In the genomic region with DNA sequence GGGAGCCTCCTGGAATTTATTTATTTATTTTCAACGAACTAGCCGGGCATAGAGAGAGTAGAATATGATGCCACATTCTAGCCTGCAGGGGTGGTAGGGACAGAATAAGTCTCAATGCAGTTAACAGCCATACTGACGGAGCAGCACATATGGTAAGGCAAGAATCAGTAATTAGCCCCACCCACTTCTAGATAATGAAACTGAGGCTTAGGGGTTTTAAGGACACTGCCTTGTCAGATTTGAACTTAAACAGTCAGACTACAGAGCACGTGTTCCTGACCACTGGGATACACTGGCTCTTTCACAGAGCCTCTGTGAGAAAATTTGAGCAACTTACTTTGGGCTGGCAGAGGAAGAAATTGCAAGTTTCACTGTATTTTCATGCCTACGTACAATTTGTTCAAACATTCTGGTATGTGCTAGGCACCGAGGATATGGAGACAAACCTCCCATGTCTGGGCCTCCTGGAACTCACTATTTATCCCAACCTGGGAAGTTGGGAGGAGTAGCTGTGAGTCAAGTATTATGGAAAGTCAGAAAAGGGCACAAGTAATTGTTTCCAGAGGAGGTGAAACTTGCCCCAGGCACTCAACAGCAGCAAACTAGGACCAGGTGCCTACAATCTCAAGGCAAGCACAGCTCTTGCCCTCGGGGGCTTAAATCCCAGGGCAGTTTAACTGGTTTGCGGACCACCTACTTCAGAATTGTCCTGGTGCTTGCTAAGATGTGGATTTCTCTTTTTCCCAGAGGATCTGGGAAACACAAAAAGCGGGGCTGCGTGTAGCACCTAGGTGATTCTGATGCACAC, we compare ENCODE assay signal across 8 cellular contexts. TPM values are rescaled to one million over a fixed set of nuclear protein-coding genes. Genes with fewer than 3 reads are reported as not detected.
A peak's percentile ranks its signal among the peaks of the same experiment; 100 is the strongest.
DNase-seq lines count a peak whose midpoint lies in the region; ATAC-seq, FAIRE-seq and TF ChIP-seq lines count a peak whose summit lies in the region.

No MANE protein-coding gene starts in this region.

- H3K9me3 Mint-ChIP-seq in CD4-positive, CD25-positive, alpha-beta regulatory T cell, result peaks cover 0 to 4% (median 0%) of the 10 kb centered on the region in 7 donors
- H3K9me3 Mint-ChIP-seq in memory B cell, result no peaks in the 10 kb centered on the region

- peaks cover 3% of the 10 kb centered on the region for H3K9me1 ChIP-seq in K562 (ENCODE audit: control insufficient read depth, insufficient read depth, low read length)

- BruUV-seq in K562 (replicated peaks; lab: Mats Ljungman, UMichigan), result no TSS peak

- no peak for TF ChIP-seq EP300 in K562 (IDR thresholded peaks at IDR 0.05; ENCODE audit: low read length)

- TF ChIP-seq RAD21 in K562 (CRISPR knock-in tag; conservative IDR thresholded peaks at IDR 0.05 in 1 of 2, IDR thresholded peaks at IDR 0.05 in 1 of 2), result no peak

- peak overlapping the region; percentile 91 for H2AFZ ChIP-seq in K562 (ENCODE audit: low read depth, low read length)

- H3K4me2 ChIP-seq in K562 (ENCODE audit: insufficient read depth, low read length), result 0 out of 2 replicates have a peak overlapping the region, but pooled peaks have one; percentile 13

- 53% methylated on average over 10 of the region's 10 CpGs for WGBS in K562 (ENCODE audit: insufficient coverage, low coverage, missing lambda C conversion rate)

- H3K9me3 ChIP-seq in CD4-positive, CD25-positive, alpha-beta regulatory T cell (ENCODE audit: control insufficient read depth in 2 of 2, low read length in 2 of 2), result no peaks in the 10 kb centered on the region
- no peaks in the 10 kb centered on the region for H3K9me3 ChIP-seq in K562 (replicated peaks; ENCODE audit: control insufficient read depth, insufficient read depth, low read depth, low read length)

- no peaks in the 10 kb centered on the region; the same call in 1 of the 2 replicates for H4K20me1 ChIP-seq in K562 (replicated peaks; ENCODE audit: control insufficient read depth, insufficient read depth, low read length)

- peaks cover 50% of the 10 kb centered on the region for H3K27me3 Mint-ChIP-seq in CD4-positive, CD25-positive, alpha-beta regulatory T cell
- no peaks in the 10 kb centered on the region for H3K27me3 Mint-ChIP-seq in memory B cell

- no peaks in the 10 kb centered on the region for H3K36me3 Mint-ChIP-seq in CD4-positive, CD25-positive, alpha-beta regulatory T cell
- H3K36me3 Mint-ChIP-seq in memory B cell, result no peaks in the 10 kb centered on the region

- TF ChIP-seq CTCF in K562 (IDR thresholded peaks at IDR 0.05 in 2 of 3, conservative IDR thresholded peaks at IDR 0.05 in 1 of 3; ENCODE audit: insufficient read depth in 2 of 3, low read depth in 1 of 3, low read length in 3 of 3), result no peak

- in situ Hi-C loops in K562 (cut with MboI), result no loop called here

- no peak for DNase-seq in CD4-positive, CD25-positive, alpha-beta regulatory T cell
- DNase-seq in HS-5 (ENCODE audit: low read depth) (peak; percentile 64), K562 (ENCODE audit: extremely low read depth in 1 of 4, low spot score in 3 of 4) (peak in 1 of 4 experiments; percentile 55), memory B cell (ENCODE audit: low spot score in 2 of 2) (peak in 1 of 2 donors; percentile 34), NCI-H1105 (lab: John Stamatoyannopoulos, UW) (no peak), COR-L47 (lab: John Stamatoyannopoulos, UW) (no peak)
- DNase-seq in activated effector memory CD4-positive, alpha-beta T cell treated with anti-CD3 and anti-CD28 coated beads, Interleukin-2, amount 50 U/mL, for 16 hours, result no peak

- intact Hi-C loops in K562 (cut with micrococcal nuclease), result loop anchor here (2.0 kb wide), 2 partner anchors 19 to 39 kb away; no protein-coding TSS in a partner anchor

- peaks cover 18% of the 10 kb centered on the region for H3K4me1 ChIP-seq in CD4-positive, CD25-positive, alpha-beta regulatory T cell (ENCODE audit: control insufficient read depth, insufficient read depth, low read length, poor library complexity, severe bottlenecking)
- peaks cover 37 to 47% of the 10 kb centered on the region in 2 experiments for H3K4me1 ChIP-seq in K562 (replicated peaks in 1 of 2; ENCODE audit: control insufficient read depth in 2 of 2, insufficient read depth in 2 of 2, low read length in 2 of 2)

- FAIRE-seq in K562 (lab: Jason Lieb, UNC), result peak; percentile 48

- peaks cover 12 to 36% (median 20%) of the 10 kb centered on the region in 4 donors for H3K4me1 Mint-ChIP-seq in CD4-positive, CD25-positive, alpha-beta regulatory T cell
- H3K4me1 Mint-ChIP-seq in memory B cell, result peaks cover 36% of the 10 kb centered on the region

- peaks cover 2% of the 10 kb centered on the region for H3K27me3 ChIP-seq in CD4-positive, CD25-positive, alpha-beta regulatory T cell (ENCODE audit: control insufficient read depth, insufficient read depth, low read length)
- no peaks in the 10 kb centered on the region for H3K27me3 ChIP-seq in K562 (ENCODE audit: control insufficient read depth in 2 of 2, insufficient read depth in 2 of 2, low read length in 2 of 2)

- H3K4me3 Mint-ChIP-seq in CD4-positive, CD25-positive, alpha-beta regulatory T cell, result peak overlapping the region; percentile 54 to 94 (median 80)
- H3K4me3 Mint-ChIP-seq in memory B cell, result peak overlapping the region; percentile 80

- H3K27ac Mint-ChIP-seq in CD4-positive, CD25-positive, alpha-beta regulatory T cell, result peak overlapping the region in 1 of 3 donors; percentile 38
- H3K27ac Mint-ChIP-seq in memory B cell, result peak overlapping the region; percentile 76

- TF ChIP-seq POLR2A in K562 (conservative IDR thresholded peaks at IDR 0.05), result no peak

- ATAC-seq in CD4-positive, CD25-positive, alpha-beta regulatory T cell (ENCODE audit: low read depth in 2 of 2), result no peak
- no peak for ATAC-seq in K562
- ATAC-seq in memory B cell (ENCODE audit: low read depth), result no peak
- no peak for ATAC-seq in GM21825 (IDR thresholded peaks at IDR 0.05; ENCODE audit: unreplicated experiment)

- no peak overlapping the region for H3K4me3 ChIP-seq in CD4-positive, CD25-positive, alpha-beta regulatory T cell (ENCODE audit: low read depth, low read length)
- H3K4me3 ChIP-seq in K562, result no peak overlapping the region

- CTCF ChIA-PET in K562 (lab: Yijun Ruan, JAX; ENCODE audit: low intra/inter-chr PET ratio), result no interaction called here

- H3K79me2 ChIP-seq in K562 (ENCODE audit: control insufficient read depth, insufficient read depth, low read length), result peaks cover 33% of the 10 kb centered on the region

- H3K9ac ChIP-seq in K562 (ENCODE audit: insufficient read depth in 1 of 2, low read depth in 2 of 2, low read length in 2 of 2), result peak overlapping the region; percentile 7 to 11; a peak in 3 of 4 replicates

- H3K27ac ChIP-seq in CD4-positive, CD25-positive, alpha-beta regulatory T cell (ENCODE audit: insufficient read depth, low read length, poor library complexity, severe bottlenecking), result no peak overlapping the region
- H3K27ac ChIP-seq in K562 (ENCODE audit: extremely low read depth, low read depth, low read length), result peak overlapping the region; percentile 18; the same call in 2 of the 3 replicates

- POLR2A ChIA-PET in K562 (lab: Yijun Ruan, JAX), result interaction anchor here (0.6 to 4.5 kb wide), 4 partner anchors 10 to 425 kb away, joined by 3 to 44 read pairs (median 4); no protein-coding TSS in a partner anchor

- no peaks in the 10 kb centered on the region for H3K36me3 ChIP-seq in CD4-positive, CD25-positive, alpha-beta regulatory T cell (ENCODE audit: control insufficient read depth, insufficient read depth, low read length)
- H3K36me3 ChIP-seq in K562 (ENCODE audit: control insufficient read depth, insufficient read depth, low read length), result no peaks in the 10 kb centered on the region

TF ChIP-seq in K562, 482 proteins besides CTCF, POLR2A, EP300 and RAD21 (continues in another document):
- TF ChIP-seq MYC (IDR thresholded peaks at IDR 0.05; ENCODE audit: low read depth, low read length) (peak; percentile 92), MYC (CRISPR knock-in tag; IDR thresholded peaks at IDR 0.05; ENCODE audit: borderline replicate concordance, low read depth) (no peak), TBP (optimal IDR thresholded peaks at IDR 0.05; ENCODE audit: low read depth, low read length) (peak; percentile 55)
- TF ChIP-seq, protein P1, sequence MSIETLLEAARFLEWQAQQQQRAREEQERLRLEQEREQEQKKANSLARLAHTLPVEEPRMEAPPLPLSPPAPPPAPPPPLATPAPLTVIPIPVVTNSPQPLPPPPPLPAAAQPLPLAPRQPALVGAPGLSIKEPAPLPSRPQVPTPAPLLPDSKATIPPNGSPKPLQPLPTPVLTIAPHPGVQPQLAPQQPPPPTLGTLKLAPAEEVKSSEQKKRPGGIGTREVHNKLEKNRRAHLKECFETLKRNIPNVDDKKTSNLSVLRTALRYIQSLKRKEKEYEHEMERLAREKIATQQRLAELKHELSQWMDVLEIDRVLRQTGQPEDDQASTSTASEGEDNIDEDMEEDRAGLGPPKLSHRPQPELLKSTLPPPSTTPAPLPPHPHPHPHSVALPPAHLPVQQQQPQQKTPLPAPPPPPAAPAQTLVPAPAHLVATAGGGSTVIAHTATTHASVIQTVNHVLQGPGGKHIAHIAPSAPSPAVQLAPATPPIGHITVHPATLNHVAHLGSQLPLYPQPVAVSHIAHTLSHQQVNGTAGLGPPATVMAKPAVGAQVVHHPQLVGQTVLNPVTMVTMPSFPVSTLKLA (conservative IDR thresholded peaks at IDR 0.05), result peak; percentile 82

RNA-seq across cellular contexts. Expression of a gene that starts 1.6 kb away (rescaled TPM):
- total RNA-seq in CD4-positive, CD25-positive, alpha-beta regulatory T cell, result 2.1 TPM
- polyA plus RNA-seq in CD4-positive, CD25-positive, alpha-beta regulatory T cell, result 1 to 10 TPM in 1 of 4 donors, under 1 TPM in 3; 0.08 to 2.1 (median 0.53) TPM
- 12.8 and 26.9 TPM in 2 replicates for total RNA-seq in K562 (2011; cell fraction: chromatin; rRNA removed; ENCODE audit: low replicate concordance)
- total RNA-seq in K562 (2011; cell fraction: nucleolus; rRNA removed), result 9.8 and 13.6 TPM in 2 replicates
- 20.3 and 22.9 TPM in 2 replicates for total RNA-seq in K562 (2011; cell fraction: nucleoplasm; rRNA removed)
- total RNA-seq in K562 (2014; rRNA removed) (31.8 and 34.6 TPM in 2 replicates), K562 (2014; rRNA removed; fragmentation: Illumina TruSeq; extraction: Trizol) (58.3 and 71.7 TPM in 2 replicates), K562 (2015; rRNA removed; fragmentation: Illumina TruSeq; extraction: Trizol) (35.6 and 39.1 TPM in 2 replicates), K562 (2021) (64.5 and 67.5 TPM in 2 replicates)
- polyA plus RNA-seq in K562 (2011; rRNA removed) (21.0 and 22.9 TPM in 2 replicates), K562 (2014; fragmentation: Illumina TruSeq; extraction: Trizol) (52.6 and 58.3 TPM in 2 replicates), K562 (2014; fragmentation: Nextera tagmentation; extraction: Ambion mirVana) (10 to 100 TPM; 16.0 to 18.9 TPM), K562 (2014; rRNA removed) (33.8 and 38.4 TPM in 2 replicates)
- 7.4 and 14.6 TPM in 2 replicates for polyA plus RNA-seq in K562 (2011; cell fraction: cytosol; rRNA removed)
- 6.9 and 12.6 TPM in 2 replicates for polyA plus RNA-seq in K562 (2011; cell fraction: nucleus; rRNA removed)
- 37.3 and 89.5 TPM in 2 replicates for polyA plus RNA-seq in K562 (2012)
- 15.9 and 25.4 TPM in 2 replicates for polyA minus RNA-seq in K562 (2011; rRNA and poly(A)+ RNA removed)
- polyA minus RNA-seq in K562 (2011; cell fraction: cytosol; rRNA and poly(A)+ RNA removed), result 13.6 and 16.5 TPM in 2 replicates
- 8.1 and 16.3 TPM in 2 replicates for polyA minus RNA-seq in K562 (2011; cell fraction: nucleus; rRNA and poly(A)+ RNA removed)
